21 cellular contexts compared by ENCODE assay signal in the genomic region with DNA sequence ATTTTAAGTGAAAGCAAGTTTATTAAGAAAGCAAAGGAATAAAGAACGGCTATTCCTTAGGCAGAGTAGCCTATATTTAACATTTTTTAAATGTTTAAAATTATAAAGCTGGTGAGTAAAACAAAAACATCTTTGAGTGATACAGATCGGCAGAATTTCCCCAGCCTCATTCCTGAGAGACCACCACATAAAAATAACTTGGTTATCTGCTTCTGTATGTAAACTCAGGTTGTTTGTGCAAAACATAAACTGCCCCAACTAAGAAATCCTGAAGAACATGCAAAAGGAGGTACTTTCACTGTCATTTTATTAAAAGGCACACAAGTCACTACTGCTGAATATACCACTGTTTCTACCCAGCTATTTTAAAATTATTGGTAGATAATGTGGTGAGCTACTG.
"Had no signal": no experiment of that assay in that cellular context is flagged by ENCODE, and none has a peak within 500 bp of the region (broad histone marks: within the 10 kb centered on the region; RNA-seq: fewer than 3 reads in every experiment).

No MANE protein-coding gene starts in this region.

- H3K9me3 Mint-ChIP-seq: activated CD4-positive, alpha-beta memory T cell treated with anti-CD3 and anti-CD28 coated beads, Interleukin-2, amount 10 ng/mL, durations not matched to agents 7 days and 5 days; activated CD4-positive, alpha-beta T cell treated with anti-CD3 and anti-CD28 coated beads, Interleukin-2, amount 10 ng/mL, durations not matched to agents 24 days and 14 days; activated naive CD4-positive, alpha-beta T cell treated with anti-CD3 and anti-CD28 coated beads for 36 hours; activated naive CD8-positive, alpha-beta T cell treated with anti-CD3 and anti-CD28 coated beads, Interleukin-2, amount 10 ng/mL, durations not matched to agents 7 days and 5 days; activated T-cell treated with anti-CD3 and anti-CD28 coated beads, Interleukin-2, amount 50 U/mL, for 72 hours; memory B cell; nephron; type B pancreatic cell had no signal

- H3K27ac ChIP-seq: spleen, vagina had no signal

- H3K4me3 Mint-ChIP-seq: activated CD4-positive, alpha-beta memory T cell treated with anti-CD3 and anti-CD28 coated beads, Interleukin-2, amount 10 ng/mL, durations not matched to agents 7 days and 5 days; activated CD4-positive, alpha-beta T cell treated with anti-CD3 and anti-CD28 coated beads, Interleukin-2, amount 10 ng/mL, durations not matched to agents 24 days and 14 days; activated naive CD4-positive, alpha-beta T cell treated with anti-CD3 and anti-CD28 coated beads for 36 hours; activated naive CD8-positive, alpha-beta T cell treated with anti-CD3 and anti-CD28 coated beads, Interleukin-2, amount 10 ng/mL, durations not matched to agents 7 days and 5 days; activated T-cell treated with anti-CD3 and anti-CD28 coated beads, Interleukin-2, amount 50 U/mL, for 72 hours; memory B cell; type B pancreatic cell had no signal

- H3K9me3 ChIP-seq: spleen, thoracic aorta, vagina had no signal

- H3K36me3 ChIP-seq: spleen, thoracic aorta, vagina had no signal

- H3K27me3 Mint-ChIP-seq: activated CD4-positive, alpha-beta memory T cell treated with anti-CD3 and anti-CD28 coated beads, Interleukin-2, amount 10 ng/mL, durations not matched to agents 7 days and 5 days; activated CD4-positive, alpha-beta T cell treated with anti-CD3 and anti-CD28 coated beads, Interleukin-2, amount 10 ng/mL, durations not matched to agents 24 days and 14 days; activated naive CD8-positive, alpha-beta T cell treated with anti-CD3 and anti-CD28 coated beads, Interleukin-2, amount 10 ng/mL, durations not matched to agents 7 days and 5 days; memory B cell; type B pancreatic cell had no signal

- H3K4me3 ChIP-seq: spleen, thoracic aorta, vagina had no signal

- ATAC-seq: activated T-cell treated with anti-CD3 and anti-CD28 coated beads, Interleukin-2, amount 50 U/mL, for 72 hours; left colon had no signal

- H3K27ac Mint-ChIP-seq: activated CD4-positive, alpha-beta memory T cell treated with anti-CD3 and anti-CD28 coated beads, Interleukin-2, amount 10 ng/mL, durations not matched to agents 7 days and 5 days; activated CD4-positive, alpha-beta T cell treated with anti-CD3 and anti-CD28 coated beads, Interleukin-2, amount 10 ng/mL, durations not matched to agents 24 days and 14 days; activated naive CD4-positive, alpha-beta T cell treated with anti-CD3 and anti-CD28 coated beads for 36 hours; activated naive CD8-positive, alpha-beta T cell treated with anti-CD3 and anti-CD28 coated beads, Interleukin-2, amount 10 ng/mL, durations not matched to agents 7 days and 5 days; activated T-cell treated with anti-CD3 and anti-CD28 coated beads, Interleukin-2, amount 50 U/mL, for 72 hours; memory B cell had no signal

- DNase-seq: activated CD4-positive, alpha-beta memory T cell treated with anti-CD3 and anti-CD28 coated beads, Interleukin-2, amount 10 ng/mL, durations not matched to agents 7 days and 5 days; activated CD4-positive, alpha-beta T cell treated with anti-CD3 and anti-CD28 coated beads, Interleukin-2, amount 10 ng/mL, durations not matched to agents 24 days and 14 days; activated CD4-positive, CD25-positive, alpha-beta regulatory T cell; activated effector memory CD4-positive, alpha-beta T cell treated with Interleukin-2 at 50 U/mL for 16 hours; activated naive CD4-positive, alpha-beta T cell treated with anti-CD3 and anti-CD28 coated beads for 36 hours; activated naive CD8-positive, alpha-beta T cell treated with anti-CD3 and anti-CD28 coated beads, Interleukin-2, amount 10 ng/mL, durations not matched to agents 7 days and 5 days; activated T-cell treated with anti-CD3 and anti-CD28 coated beads, Interleukin-2, amount 50 U/mL, for 72 hours; amniotic stem cell; cortex of kidney; foreskin fibroblast; left colon; nucleus accumbens; spleen; stimulated activated CD4-positive, alpha-beta T cell treated with anti-CD3 and anti-CD28 coated beads, Interleukin-4, amount 100 ng/mL, for 1 hour; stimulated activated naive CD4-positive, alpha-beta T cell; T1000 had no signal

- H3K27me3 ChIP-seq: vagina had no signal

- H3K36me3 Mint-ChIP-seq: memory B cell had no signal
